16 cellular contexts compared by ENCODE assay signal in the genomic region with DNA sequence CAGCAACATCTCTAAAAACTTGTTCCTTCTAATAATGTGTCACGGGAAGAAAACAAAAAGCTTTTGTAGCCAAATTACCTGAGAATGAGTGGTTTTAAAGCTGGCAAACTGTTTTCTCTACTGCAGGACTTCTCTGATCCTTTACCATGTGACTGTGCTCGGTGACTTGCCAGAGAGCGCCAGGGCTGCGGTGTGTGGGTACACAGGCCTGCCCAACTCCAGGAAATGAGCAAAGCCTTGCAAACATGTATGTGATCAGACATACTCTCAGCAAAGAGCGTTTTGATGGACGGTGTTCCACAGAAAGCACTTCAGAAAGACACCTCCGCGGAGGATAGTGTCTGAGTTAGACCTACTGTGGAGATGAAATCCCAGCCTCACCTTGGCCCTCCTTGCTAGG.
DNase-seq lines count a peak whose midpoint lies in the region; FAIRE-seq and TF ChIP-seq lines count a peak whose summit lies in the region.
"Had no signal": no experiment of that assay in that cellular context is flagged by ENCODE, and none has a peak within 500 bp of the region (broad histone marks: within the 10 kb centered on the region; RNA-seq: fewer than 3 reads in every experiment).

No MANE protein-coding gene starts in this region.

- no peaks in the 10 kb centered on the region for H3K36me3 ChIP-seq in bronchial epithelial cell (ENCODE audit: control insufficient read depth, insufficient read depth, low read length)
- H3K36me3 ChIP-seq: BLaER1 had no signal

- TF ChIP-seq CTCF in bronchial epithelial cell (IDR thresholded peaks at IDR 0.05; ENCODE audit: insufficient read depth, low read length, severe bottlenecking): no peak
- no peak for TF ChIP-seq CTCF in epithelial cell of esophagus (IDR thresholded peaks at IDR 0.05; ENCODE audit: insufficient read depth, low read depth, low read length, missing control alignments)
- TF ChIP-seq CTCF in GM20000 (IDR thresholded peaks at IDR 0.05; ENCODE audit: extremely low read depth, missing control alignments): no peak

- FAIRE-seq in bronchial epithelial cell (lab: Jason Lieb, UNC): no peak
- no peak for FAIRE-seq in H54 (lab: Jason Lieb, UNC)
- FAIRE-seq: HepG2, HTR-8/SVneo had no signal

- H3K27me3 ChIP-seq in bronchial epithelial cell (ENCODE audit: control insufficient read depth, insufficient read depth, low read length): no peaks in the 10 kb centered on the region
- H3K27me3 ChIP-seq: BLaER1 had no signal

- TF ChIP-seq POLR2A in H54 (IDR thresholded peaks at IDR 0.05; ENCODE audit: low read depth, low read length): no peak

- peak; percentile 17 for DNase-seq in Daoy (ENCODE audit: low read depth)
- peak; percentile 0 for DNase-seq in MV-4-11 (lab: John Stamatoyannopoulos, UW)
- peak; percentile 30 for DNase-seq in bronchial epithelial cell (ENCODE audit: low read depth)
- peak; percentile 18 for DNase-seq in epithelial cell of esophagus (ENCODE audit: low read depth)
- DNase-seq in GM20000 (ENCODE audit: low spot score): no peak
- DNase-seq in H54 (ENCODE audit: insufficient read length, low spot score): no peak
- no peak for DNase-seq in activated CD8-positive, alpha-beta memory T cell treated with anti-CD3 and anti-CD28 coated beads, Interleukin-2, amount 50 U/mL, for 48 hours
- DNase-seq: 8988T, AML-193, DMS53, GOT3, HCEC 1CT, HFFc6 had no signal

- no peak overlapping the region for H3K4me3 ChIP-seq in bronchial epithelial cell (ENCODE audit: low read depth, low read length)
- H3K4me3 ChIP-seq in epithelial cell of esophagus (ENCODE audit: low read length): no peak overlapping the region
- H3K4me3 ChIP-seq: BLaER1 had no signal

Comparison
In these comparisons a context has a peak if more than half of its experiments do, and no peak if none do; other contexts are left out.
1. DNase-seq: peak in Daoy (single experiment), MV-4-11 (single experiment), bronchial epithelial cell (single experiment) and epithelial cell of esophagus (single experiment); none in GM20000 (single experiment), H54 (single experiment) and activated CD8-positive, alpha-beta memory T cell treated with anti-CD3 and anti-CD28 coated beads, Interleukin-2, amount 50 U/mL, for 48 hours (single experiment).